In the genomic region with DNA sequence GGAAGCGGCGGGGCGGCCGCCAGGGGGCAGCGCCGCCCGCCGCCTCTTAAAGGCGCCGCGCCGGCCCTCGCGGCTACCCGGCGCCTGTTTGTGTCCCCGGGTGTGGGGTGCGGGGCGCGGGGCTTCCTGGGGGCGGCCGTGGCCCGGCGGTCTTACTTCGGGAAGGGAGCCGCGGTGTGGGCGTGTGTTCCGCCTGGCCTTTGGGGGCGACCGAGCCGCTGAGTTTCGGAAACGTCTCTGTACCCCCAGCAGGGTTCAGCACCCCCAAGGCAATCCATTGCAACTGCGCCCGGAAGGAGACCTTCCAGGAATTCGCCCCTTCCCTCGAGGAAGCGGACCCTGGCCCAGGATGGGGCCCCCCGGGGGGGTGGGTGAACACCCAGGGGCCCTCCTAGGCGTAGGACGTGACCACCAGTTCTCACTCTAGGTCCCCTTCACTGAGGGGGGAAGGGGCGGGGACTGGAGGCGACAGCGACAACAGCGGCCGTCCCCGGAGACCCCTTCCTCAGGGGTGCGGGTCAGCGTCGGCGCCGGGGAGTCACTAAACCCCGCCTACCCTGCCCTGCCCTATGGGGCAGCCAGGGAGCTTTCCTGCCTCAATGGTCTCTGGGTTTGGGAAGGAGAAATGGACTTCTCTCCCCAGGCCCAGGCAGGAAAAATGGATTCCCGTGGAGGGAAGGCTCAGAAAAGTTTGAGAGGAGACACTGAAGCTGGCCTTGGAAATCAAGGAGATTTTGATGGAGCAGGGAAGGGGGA, we compare ENCODE assay signal across 8 cellular contexts. TPM values are rescaled to one million over a fixed set of nuclear protein-coding genes. Genes with fewer than 3 reads are reported as not detected.
A peak's percentile ranks its signal among the peaks of the same experiment; 100 is the strongest.
DNase-seq lines count a peak whose midpoint lies in the region; ATAC-seq and TF ChIP-seq lines count a peak whose summit lies in the region.

Gene ITPK1, minus strand, starts transcription at position 6 of the 756 bp plus-strand sequence. CDS start 762 bp downstream, outside the sequence.

- H3K27ac ChIP-seq in H9 (ENCODE audit: insufficient read length, low read depth, low read length) (no peak within 1 kb of the TSS), duodenal mucosa (ENCODE audit: low read depth, low read length) (peak within 1 kb of the TSS; percentile 95), lower lobe of right lung (peak within 1 kb of the TSS; percentile 94)

- H3K9me3 Mint-ChIP-seq in H9: no peaks in the 10 kb centered on the region; a peak in 1 of 5 replicates

- H4K20me1 ChIP-seq in H9 (ENCODE audit: control insufficient read depth, insufficient read depth, insufficient read length): no peaks in the 10 kb centered on the region

- ATAC-seq in lower lobe of right lung: peak; percentile 72 to 74

- H3K23ac ChIP-seq in H9 (ENCODE audit: insufficient read length, low read depth, low read length): no peak within 1 kb of the TSS

- peak within 1 kb of the TSS; percentile 62 for H3K18ac ChIP-seq in H9 (ENCODE audit: insufficient read length, low read depth, low read length)

- H4K5ac ChIP-seq in H9 (ENCODE audit: insufficient read length, low read depth, low read length): no peak within 1 kb of the TSS

- peak within 1 kb of the TSS; percentile 82 for H3K4me2 ChIP-seq in H9 (ENCODE audit: insufficient read depth, insufficient read length, low read length)

- H3K4me3 ChIP-seq in duodenal mucosa (ENCODE audit: low read depth in 1 of 2, low read length in 2 of 2): peak within 1 kb of the TSS; percentile 92
- H3K4me3 ChIP-seq in lower lobe of right lung: peak within 1 kb of the TSS; percentile 87

- H3K56ac ChIP-seq in H9 (ENCODE audit: insufficient read length, low read depth, low read length): no peak within 1 kb of the TSS

- peak within 1 kb of the TSS; percentile 89 for H3K14ac ChIP-seq in H9 (ENCODE audit: insufficient read depth, low read length)

- H3K9me3 ChIP-seq in H9 (ENCODE audit: control insufficient read depth, low read depth, low read length) (no peaks in the 10 kb centered on the region), duodenal mucosa (ENCODE audit: control insufficient read depth in 1 of 2, low read length in 2 of 2) (no peaks in the 10 kb centered on the region), lower lobe of right lung (no peaks in the 10 kb centered on the region)

- no peak within 1 kb of the TSS for H3T11ph ChIP-seq in H9 (ENCODE audit: low read length)

- H2BK15ac ChIP-seq in H9 (ENCODE audit: low read depth, low read length): no peak within 1 kb of the TSS

- peak within 1 kb of the TSS; percentile 53 for H3K9ac ChIP-seq in H9 (ENCODE audit: extremely low read depth, insufficient read length, low read length)
- H3K9ac ChIP-seq in duodenal mucosa (ENCODE audit: low read depth in 1 of 2, low read length in 2 of 2): peak within 1 kb of the TSS; percentile 93 to 95

- peak within 1 kb of the TSS; percentile 83 to 95 for H3K4me3 Mint-ChIP-seq in H9

- H2BK5ac ChIP-seq in H9 (ENCODE audit: insufficient read length, low read length): no peak within 1 kb of the TSS

- H3K79me2 ChIP-seq in H9 (ENCODE audit: insufficient read depth, low read length): peaks cover 6% of the 10 kb centered on the region; the same call in 1 of the 2 replicates

- H3K27me3 Mint-ChIP-seq in H9 (ENCODE audit: low read depth): no peaks in the 10 kb centered on the region; the same call in 1 of the 2 replicates

- peak within 1 kb of the TSS; percentile 51 to 82 (median 78); a peak in 3 of 7 replicates for H3K27ac Mint-ChIP-seq in H9

- H2BK120ac ChIP-seq in H9 (ENCODE audit: low read depth, low read length, poor library complexity, severe bottlenecking): peak within 1 kb of the TSS; percentile 50

- H2AK5ac ChIP-seq in H9 (ENCODE audit: insufficient read length, low read length): no peak within 1 kb of the TSS

- H3K4me1 ChIP-seq in H9 (ENCODE audit: insufficient read depth, low read length) (0 out of 2 replicates have a peak, but pooled peaks cover 6% of the 10 kb centered on the region), duodenal mucosa (ENCODE audit: control insufficient read depth in 1 of 2, insufficient read depth in 2 of 2, low read length in 2 of 2) (peaks cover 32 to 34% of the 10 kb centered on the region in 2 donors), lower lobe of right lung (peaks cover 41% of the 10 kb centered on the region)

- DNase-seq in DMS 273 (lab: John Stamatoyannopoulos, UW; ENCODE audit: unreplicated experiment) (peak; percentile 88), DMS 273 treated with DMSO at 0.1 percent for 48 hours (lab: John Stamatoyannopoulos, UW) (no peak), H9 (peak; percentile 69), M059J (ENCODE audit: low read depth) (peak; percentile 27), lower lobe of right lung (peak; percentile 77)
- DNase-seq in activated CD4-positive, alpha-beta T cell treated with anti-CD3 and anti-CD28 coated beads for 48 hours: peak; percentile 56
- DNase-seq in stimulated activated CD4-positive, alpha-beta T cell treated with anti-CD3 and anti-CD28 coated beads, TNF-alpha, amount 100 ng/mL, for 24 hours (ENCODE audit: low read depth in 3 of 3): peak in 2 of 3 experiments; percentile 26 to 40

- no peaks in the 10 kb centered on the region; a peak in 1 of 7 replicates for H3K36me3 Mint-ChIP-seq in H9 (ENCODE audit: insufficient read depth in 1 of 3, low read depth in 3 of 3)

- no peak within 1 kb of the TSS for H4K91ac ChIP-seq in H9 (ENCODE audit: insufficient read length, low read depth, low read length)

- no peak within 1 kb of the TSS for H2BK12ac ChIP-seq in H9 (ENCODE audit: insufficient read length, low read depth, low read length)

- no peaks in the 10 kb centered on the region for H3K36me3 ChIP-seq in duodenal mucosa (ENCODE audit: control insufficient read depth in 1 of 2, insufficient read depth in 2 of 2, low read length in 2 of 2)
- no peaks in the 10 kb centered on the region for H3K36me3 ChIP-seq in lower lobe of right lung

- WGBS in H9 (ENCODE audit: extremely low coverage, insufficient read length, low lambda C conversion rate): no CpG with 5 or more reads among the region's 55 CpGs

- peaks cover 3% of the 10 kb centered on the region for H3K79me1 ChIP-seq in H9 (ENCODE audit: insufficient read depth, low read depth, low read length, poor library complexity, severe bottlenecking)

- TF ChIP-seq CTCF in H9 (conservative IDR thresholded peaks at IDR 0.05) (peak; percentile 44; the same call in 2 of the 3 replicates), lower lobe of right lung (IDR thresholded peaks at IDR 0.05) (no peak)

- H3K4me1 Mint-ChIP-seq in H9: peaks cover 27 to 38% of the 10 kb centered on the region in 2 experiments

- no peak within 1 kb of the TSS for H2AFZ ChIP-seq in H9 (ENCODE audit: low read length)

- H3K23me2 ChIP-seq in H9 (ENCODE audit: insufficient read length, low read depth, low read length, poor library complexity, severe bottlenecking): peaks cover 13% of the 10 kb centered on the region

- no peak within 1 kb of the TSS for H4K8ac ChIP-seq in H9 (replicated peaks; ENCODE audit: insufficient read length, low read depth, low read length)

- H3K27me3 ChIP-seq in H9 (ENCODE audit: insufficient read depth, low read length) (no peaks in the 10 kb centered on the region), duodenal mucosa (ENCODE audit: control insufficient read depth in 1 of 2, insufficient read depth in 2 of 2, low read length in 2 of 2) (no peaks in the 10 kb centered on the region), lower lobe of right lung (ENCODE audit: low read depth) (no peaks in the 10 kb centered on the region)

- no peak within 1 kb of the TSS for H3K4ac ChIP-seq in H9 (ENCODE audit: low read depth, low read length)

- no peak within 1 kb of the TSS for H2BK20ac ChIP-seq in H9 (ENCODE audit: low read depth, low read length, poor library complexity, severe bottlenecking)

- intact Hi-C loops in lower lobe of right lung (cut with DNase I): no loop called here

RNA-seq across cellular contexts. Expression of gene ITPK1, which starts in this region (rescaled TPM):
- total RNA-seq in H9 (2021) (89.5 and 92.7 TPM in 2 replicates), lower lobe of right lung (129 TPM)
- total RNA-seq in M059J (2014; rRNA removed; shearing (Covaris generic)): 5.6 and 10.2 TPM in 2 replicates
